ENCODE assay signal across 8 cellular contexts in the genomic region with DNA sequence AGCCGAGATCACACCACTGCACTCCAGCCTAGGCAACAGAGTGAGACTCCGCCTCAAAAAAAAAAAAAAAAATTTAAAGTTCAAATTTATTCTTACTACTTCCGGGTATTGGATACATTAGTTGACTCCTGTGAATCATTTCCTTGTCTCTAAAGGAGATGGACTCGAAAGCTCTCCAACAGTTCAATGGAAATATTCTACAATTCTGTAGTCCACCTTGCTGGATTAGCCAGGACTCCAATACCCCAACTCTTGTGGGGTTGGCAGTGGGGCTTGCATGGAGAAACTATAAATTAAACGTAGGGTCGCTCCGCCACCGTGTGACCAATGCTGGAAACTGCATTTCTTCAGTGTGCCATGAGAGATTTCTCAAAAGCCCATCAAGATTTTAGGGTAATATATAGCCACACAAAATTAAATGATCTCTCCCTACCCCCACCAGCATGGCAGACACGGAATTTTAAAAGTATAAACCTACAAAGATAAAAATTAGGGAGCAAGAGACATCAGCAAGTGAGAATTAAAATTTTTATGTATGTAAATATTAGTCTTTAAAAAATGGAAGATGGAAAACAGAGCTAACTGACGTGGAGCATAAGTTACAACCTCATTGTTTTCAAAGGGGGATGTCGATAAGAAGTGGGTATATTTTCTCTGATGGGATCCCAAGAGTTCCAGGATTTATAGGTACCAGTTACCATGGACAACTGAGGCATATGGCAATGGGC. TPM values are rescaled to one million over a fixed set of nuclear protein-coding genes. Genes with fewer than 3 reads are reported as not detected.
DNase-seq lines count a peak whose midpoint lies in the region; ATAC-seq and TF ChIP-seq lines count a peak whose summit lies in the region.

No MANE protein-coding gene starts in this region.

- H3K4me3 ChIP-seq in GM06990 (replicated peaks; ENCODE audit: low read depth, low read length), result no peak overlapping the region
- H3K4me3 ChIP-seq in astrocyte of the cerebellum (ENCODE audit: low read depth, low read length), result no peak overlapping the region
- no peak overlapping the region for H3K4me3 ChIP-seq in skeletal muscle satellite cell (ENCODE audit: low read length)

- no peak overlapping the region for H3K9ac ChIP-seq in skeletal muscle satellite cell (ENCODE audit: low read depth, low read length)

- no peaks in the 10 kb centered on the region for H3K9me3 ChIP-seq in skeletal muscle satellite cell (replicated peaks; ENCODE audit: low read length)

- in situ Hi-C loops in astrocyte of the cerebellum (cut with HindIII; ENCODE audit: low sequenced_read_pairs), result no loop called here

- ATAC-seq in HG03520 (IDR thresholded peaks at IDR 0.05; ENCODE audit: unreplicated experiment), result no peak
- no peak for ATAC-seq in HG02885 (IDR thresholded peaks at IDR 0.05; ENCODE audit: poor library complexity, unreplicated experiment)

- no peaks in the 10 kb centered on the region for H3K27me3 ChIP-seq in GM06990 (replicated peaks; ENCODE audit: control insufficient read depth, insufficient read depth, low read length)
- H3K27me3 ChIP-seq in skeletal muscle satellite cell (ENCODE audit: control insufficient read depth, insufficient read depth, low read length), result peaks cover 2% of the 10 kb centered on the region

- no peaks in the 10 kb centered on the region for H3K4me1 ChIP-seq in skeletal muscle satellite cell (ENCODE audit: control insufficient read depth, insufficient read depth, low read length)

- DNase-seq in GM06990 (ENCODE audit: extremely low read depth, insufficient read length) (peak; percentile 19), NCI-H1092 (lab: John Stamatoyannopoulos, UW) (peak; percentile 36), T-helper 2 cell (peak in 4 of 5 experiments; percentile 28 to 69 (median 45)), astrocyte of the cerebellum (ENCODE audit: low read depth) (peak; percentile 40), iPS DF 19.7 (ENCODE audit: low read depth, low spot score) (peak; percentile 20)

- TF ChIP-seq CTCF in GM06990 (IDR thresholded peaks at IDR 0.05; ENCODE audit: insufficient read depth, low read length, poor library complexity, severe bottlenecking) (peak; percentile 72), astrocyte of the cerebellum (IDR thresholded peaks at IDR 0.05; ENCODE audit: low read depth, low read length, missing control alignments) (peak; percentile 73)

- peak overlapping the region; percentile 47 for H3K4me2 ChIP-seq in skeletal muscle satellite cell (ENCODE audit: low read length)

- H3K36me3 ChIP-seq in GM06990 (ENCODE audit: control insufficient read depth, insufficient read depth, low read length) (no peaks in the 10 kb centered on the region), skeletal muscle satellite cell (ENCODE audit: insufficient read depth, low read length) (no peaks in the 10 kb centered on the region)

RNA-seq across cellular contexts. Expression of a gene that starts 27.8 kb away (rescaled TPM):
- 0.51 and 1.3 TPM in 2 replicates for total RNA-seq in skeletal muscle satellite cell (2012; rRNA removed)
